In genomic region chr16:75938818-75939217, GRCh38 we compare ENCODE assay signal across 16 cellular contexts.
DNase-seq lines count a peak whose midpoint lies in the region; TF ChIP-seq lines count a peak whose summit lies in the region.
"Had no signal": no experiment of that assay in that cellular context is flagged by ENCODE, and none has a peak within 500 bp of the region (broad histone marks: within the 10 kb centered on the region; RNA-seq: fewer than 3 reads in every experiment).

No MANE protein-coding gene starts in this region.

- no peak overlapping the region for H3K14ac ChIP-seq in mesenchymal stem cell (ENCODE audit: low read length in 2 of 2)

- WGBS in mesenchymal stem cell, result 65% methylated on average over 8 of the region's 8 CpGs

- CTCF ChIA-PET in Caco-2 (lab: Charles Lee), result no interaction called here
- CTCF ChIA-PET in activated CD4-positive, alpha-beta T cell treated with anti-CD3 and anti-CD28 coated beads, Interleukin-2, amount 10 ng/mL, durations not matched to agents 7 days and 5 days (lab: Charles Lee), result no interaction called here

- H3K4me2 ChIP-seq in mesenchymal stem cell (ENCODE audit: low read length, poor library complexity, severe bottlenecking), result no peak overlapping the region
- H3K4me2 ChIP-seq: A549, BLaER1, SK-N-SH had no signal

- H2AFZ ChIP-seq in mesenchymal stem cell (ENCODE audit: low read depth, low read length), result no peak overlapping the region

- BruUV-seq in Caco-2 (replicated peaks; lab: Mats Ljungman, UMichigan), result no TSS peak

- H4K8ac ChIP-seq in mesenchymal stem cell (ENCODE audit: low read length), result peak overlapping the region; percentile 33

- H2BK120ac ChIP-seq in mesenchymal stem cell (ENCODE audit: low read depth, low read length), result no peak overlapping the region

- H3K23ac ChIP-seq in mesenchymal stem cell (ENCODE audit: low read length in 2 of 2), result no peak overlapping the region

- DNase-seq in Caco-2, result no peak
- peak; percentile 71 for DNase-seq in HT1080 (ENCODE audit: low read depth)
- DNase-seq in SJSA1 (ENCODE audit: low read depth in 1 of 2, low spot score in 2 of 2), result peak; percentile 26 to 48
- peak; percentile 23 for DNase-seq in mesenchymal stem cell
- no peak for DNase-seq in NCI-H1436 treated with DMSO at 0.1 percent for 48 hours (lab: John Stamatoyannopoulos, UW)
- no peak for DNase-seq in NAMALWA (ENCODE audit: low spot score)
- DNase-seq in activated CD4-positive, alpha-beta T cell treated with anti-CD3 and anti-CD28 coated beads, Interleukin-2, amount 10 ng/mL, durations not matched to agents 7 days and 5 days, result no peak
- DNase-seq: CD8-positive, alpha-beta T cell; DMS79 treated with DMSO at 0.1 percent for 48 hours; NCI-H1092; NCI-H146; NCI-H2081; SK-N-SH; T-helper 1 cell had no signal

- intact Hi-C loops in Caco-2 (cut with micrococcal nuclease; ENCODE audit: unreplicated experiment), result no loop called here

- peaks cover 16% of the 10 kb centered on the region for H3K4me1 ChIP-seq in Caco-2
- peaks cover 10% of the 10 kb centered on the region for H3K4me1 ChIP-seq in SJSA1 (replicated peaks)
- H3K4me1 ChIP-seq in mesenchymal stem cell (ENCODE audit: control insufficient read depth, insufficient read depth, low read depth, low read length), result no peaks in the 10 kb centered on the region
- H3K4me1 ChIP-seq: A549, BLaER1 had no signal

- TF ChIP-seq CTCF in Caco-2 (IDR thresholded peaks at IDR 0.05; ENCODE audit: insufficient read depth in 1 of 2, low read depth in 1 of 2, low read length in 1 of 2, severe bottlenecking in 1 of 2, unreplicated experiment in 1 of 2), result no peak

- no peak overlapping the region for H2BK5ac ChIP-seq in mesenchymal stem cell (ENCODE audit: low read depth, low read length, poor library complexity, severe bottlenecking)

- peak overlapping the region; percentile 16 to 79 for H3K18ac ChIP-seq in mesenchymal stem cell (ENCODE audit: low read depth in 1 of 2, low read length in 2 of 2)

- no peaks in the 10 kb centered on the region for H3K9me3 ChIP-seq in Caco-2
- no peaks in the 10 kb centered on the region for H3K9me3 ChIP-seq in SJSA1 (replicated peaks)
- H3K9me3 ChIP-seq in mesenchymal stem cell (ENCODE audit: control insufficient read depth, low read length), result no peaks in the 10 kb centered on the region
- H3K9me3 ChIP-seq: A549, BLaER1, SK-N-SH had no signal

- H3K4me3 ChIP-seq in Caco-2 (ENCODE audit: low read depth, low read length) (no peak overlapping the region), SJSA1 (no peak overlapping the region), mesenchymal stem cell (ENCODE audit: insufficient read depth in 1 of 2, low read depth in 1 of 2, low read length in 2 of 2) (no peak overlapping the region)
- H3K4me3 ChIP-seq: A549, BLaER1 had no signal

- peak overlapping the region in 1 of 2 experiments; percentile 66 for H3K4ac ChIP-seq in mesenchymal stem cell (ENCODE audit: low read depth in 1 of 2, low read length in 2 of 2)

- H3K27me3 Mint-ChIP-seq in Caco-2 (ENCODE audit: insufficient read depth, unreplicated experiment), result no peaks in the 10 kb centered on the region
- H3K27me3 Mint-ChIP-seq in activated CD4-positive, alpha-beta T cell treated with anti-CD3 and anti-CD28 coated beads, Interleukin-2, amount 10 ng/mL, durations not matched to agents 7 days and 5 days, result no peaks in the 10 kb centered on the region

- H3K9me3 Mint-ChIP-seq in Caco-2 (ENCODE audit: unreplicated experiment), result no peaks in the 10 kb centered on the region
- no peaks in the 10 kb centered on the region for H3K9me3 Mint-ChIP-seq in activated CD4-positive, alpha-beta T cell treated with anti-CD3 and anti-CD28 coated beads, Interleukin-2, amount 10 ng/mL, durations not matched to agents 7 days and 5 days
- H3K9me3 Mint-ChIP-seq: CD8-positive, alpha-beta T cell had no signal

- H3K79me1 ChIP-seq in mesenchymal stem cell (replicated peaks; ENCODE audit: low read length, poor library complexity, severe bottlenecking), result no peaks in the 10 kb centered on the region

- H2AK5ac ChIP-seq in mesenchymal stem cell (ENCODE audit: low read length, severe bottlenecking), result no peak overlapping the region

- H3K4me1 Mint-ChIP-seq in Caco-2 (ENCODE audit: low read depth, unreplicated experiment), result peaks cover 23% of the 10 kb centered on the region
- H3K4me1 Mint-ChIP-seq in activated CD4-positive, alpha-beta T cell treated with anti-CD3 and anti-CD28 coated beads, Interleukin-2, amount 10 ng/mL, durations not matched to agents 7 days and 5 days, result no peaks in the 10 kb centered on the region

- no peak overlapping the region for H3K9ac ChIP-seq in mesenchymal stem cell (ENCODE audit: low read length)
- H3K9ac ChIP-seq: BLaER1, SK-N-SH had no signal

- no peaks in the 10 kb centered on the region for H3K36me3 ChIP-seq in Caco-2 (ENCODE audit: control insufficient read depth, insufficient read depth, low read length)
- no peaks in the 10 kb centered on the region for H3K36me3 ChIP-seq in SJSA1
- H3K36me3 ChIP-seq in mesenchymal stem cell (ENCODE audit: control insufficient read depth in 1 of 2, insufficient read depth in 2 of 2, low read depth in 1 of 2, low read length in 2 of 2), result no peaks in the 10 kb centered on the region
- H3K36me3 ChIP-seq: BLaER1 had no signal

- H2BK15ac ChIP-seq in mesenchymal stem cell (ENCODE audit: low read depth, poor library complexity, severe bottlenecking), result no peak overlapping the region

- H3K27ac ChIP-seq in SJSA1 (peak overlapping the region; percentile 30; the same call in 1 of the 2 replicates), mesenchymal stem cell (ENCODE audit: low read length, poor library complexity, severe bottlenecking) (no peak overlapping the region)
- H3K27ac ChIP-seq: A549, BLaER1 had no signal

- no peak overlapping the region for H3K4me3 Mint-ChIP-seq in Caco-2 (ENCODE audit: unreplicated experiment)
- no peak overlapping the region for H3K4me3 Mint-ChIP-seq in activated CD4-positive, alpha-beta T cell treated with anti-CD3 and anti-CD28 coated beads, Interleukin-2, amount 10 ng/mL, durations not matched to agents 7 days and 5 days
- H3K4me3 Mint-ChIP-seq: CD8-positive, alpha-beta T cell had no signal

- H3K36me3 Mint-ChIP-seq in Caco-2 (ENCODE audit: insufficient read depth, unreplicated experiment), result no peaks in the 10 kb centered on the region
- H3K36me3 Mint-ChIP-seq in activated CD4-positive, alpha-beta T cell treated with anti-CD3 and anti-CD28 coated beads, Interleukin-2, amount 10 ng/mL, durations not matched to agents 7 days and 5 days (ENCODE audit: low read depth), result no peaks in the 10 kb centered on the region
- H3K36me3 Mint-ChIP-seq: CD8-positive, alpha-beta T cell had no signal

- H4K91ac ChIP-seq in mesenchymal stem cell (ENCODE audit: low read length), result peak overlapping the region; percentile 4

- peak overlapping the region; percentile 6 for H3K27ac Mint-ChIP-seq in Caco-2 (ENCODE audit: unreplicated experiment)
- H3K27ac Mint-ChIP-seq in activated CD4-positive, alpha-beta T cell treated with anti-CD3 and anti-CD28 coated beads, Interleukin-2, amount 10 ng/mL, durations not matched to agents 7 days and 5 days, result no peak overlapping the region
- H3K27ac Mint-ChIP-seq: CD8-positive, alpha-beta T cell had no signal

- POLR2A ChIA-PET in Caco-2 (lab: Charles Lee), result no interaction called here
- POLR2A ChIA-PET in activated CD4-positive, alpha-beta T cell treated with anti-CD3 and anti-CD28 coated beads, Interleukin-2, amount 10 ng/mL, durations not matched to agents 7 days and 5 days (lab: Charles Lee), result no interaction called here

- peak overlapping the region; percentile 15 to 61 for H2BK12ac ChIP-seq in mesenchymal stem cell (ENCODE audit: low read length in 2 of 2)

- H3K27me3 ChIP-seq in Caco-2 (replicated peaks; ENCODE audit: control insufficient read depth, insufficient read depth, low read length) (no peaks in the 10 kb centered on the region), SJSA1 (replicated peaks) (no peaks in the 10 kb centered on the region), mesenchymal stem cell (ENCODE audit: control insufficient read depth in 1 of 2, insufficient read depth in 1 of 2, low read length in 2 of 2) (no peaks in the 10 kb centered on the region)
- H3K27me3 ChIP-seq: BLaER1 had no signal

Comparison
In these comparisons a context has a peak if more than half of its experiments do, and no peak if none do; other contexts are left out.
1. DNase-seq: peak in HT1080 (single experiment), SJSA1 (2 of 2) and mesenchymal stem cell (single experiment); none in Caco-2 (0 of 2), NCI-H1436 treated with DMSO at 0.1 percent for 48 hours (single experiment), NAMALWA (single experiment) and activated CD4-positive, alpha-beta T cell treated with anti-CD3 and anti-CD28 coated beads, Interleukin-2, amount 10 ng/mL, durations not matched to agents 7 days and 5 days (single experiment).